8 cellular contexts compared by ENCODE assay signal in the genomic region with DNA sequence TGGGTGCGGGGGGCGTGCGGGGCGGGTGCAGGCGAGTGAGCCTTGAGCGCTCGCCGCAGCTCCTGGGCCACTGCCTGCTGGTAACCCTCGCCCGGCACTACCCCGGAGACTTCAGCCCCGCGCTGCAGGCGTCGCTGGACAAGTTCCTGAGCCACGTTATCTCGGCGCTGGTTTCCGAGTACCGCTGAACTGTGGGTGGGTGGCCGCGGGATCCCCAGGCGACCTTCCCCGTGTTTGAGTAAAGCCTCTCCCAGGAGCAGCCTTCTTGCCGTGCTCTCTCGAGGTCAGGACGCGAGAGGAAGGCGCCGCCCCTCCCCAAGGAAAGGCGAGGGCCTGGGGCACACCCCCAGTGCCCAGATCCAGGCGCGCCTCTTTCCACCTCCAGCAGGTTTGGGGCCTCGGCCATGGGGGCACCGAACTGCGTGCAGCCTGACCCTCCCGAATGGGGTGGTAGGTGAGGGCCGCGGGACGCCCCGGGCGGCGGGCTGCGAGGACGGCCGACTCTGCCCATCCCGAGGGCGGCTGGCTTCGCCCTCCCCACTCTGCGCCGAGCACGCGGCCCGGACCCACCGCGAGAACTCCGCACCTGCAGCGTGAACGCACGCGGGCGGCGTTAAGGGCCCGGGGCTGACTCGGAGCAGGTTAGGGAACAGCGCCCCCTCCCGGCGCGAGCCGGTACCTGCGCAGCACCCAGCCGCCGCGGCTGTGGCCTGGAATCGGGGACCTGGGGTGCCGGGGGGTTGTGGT. TPM values are rescaled to one million over a fixed set of nuclear protein-coding genes. Genes with fewer than 3 reads are reported as not detected.
DNase-seq lines count a peak whose midpoint lies in the region; ATAC-seq, FAIRE-seq and TF ChIP-seq lines count a peak whose summit lies in the region.

No MANE protein-coding gene starts in this region.

- no peaks in the 10 kb centered on the region for H3K79me2 ChIP-seq in parathyroid adenoma

- DNase-seq in GM12891 (ENCODE audit: insufficient read length, low spot score): peak; percentile 96
- peak; percentile 74 for DNase-seq in MG63
- DNase-seq in activated naive CD4-positive, alpha-beta T cell treated with anti-CD3 and anti-CD28 coated beads, Interleukin-2, amount 10 ng/mL, durations not matched to agents 7 days and 5 days: peak; percentile 90
- DNase-seq in glutamatergic neuron: peak; percentile 92
- peak; percentile 53 to 81 for DNase-seq in tibial artery
- no peak for DNase-seq in OCI-M2 (lab: John Stamatoyannopoulos, UW; ENCODE audit: unreplicated experiment)

- peak overlapping the region; percentile 51 for H2AFZ ChIP-seq in parathyroid adenoma

- H3K9me3 ChIP-seq in MG63 (no peaks in the 10 kb centered on the region), parathyroid adenoma (ENCODE audit: control insufficient read depth, low read length) (no peaks in the 10 kb centered on the region), tibial artery (no peaks in the 10 kb centered on the region)

- intact Hi-C loops in tibial artery (cut with DNase I; ENCODE audit: low total_unique reads): loop anchor here (2.0 kb wide), 1 partner anchor 74 kb away; no protein-coding TSS in a partner anchor

- peak overlapping the region; percentile 4; the same call in 1 of the 2 replicates for H3K4me3 ChIP-seq in MG63
- H3K4me3 ChIP-seq in parathyroid adenoma (ENCODE audit: low read depth, low read length): peak overlapping the region; percentile 27
- peak overlapping the region; percentile 21 to 36 for H3K4me3 ChIP-seq in tibial artery

- H3K36me3 ChIP-seq in MG63 (peaks cover 14% of the 10 kb centered on the region), parathyroid adenoma (ENCODE audit: control insufficient read depth, insufficient read depth, low read length) (no peaks in the 10 kb centered on the region), tibial artery (peaks cover 0 to 9% (median 0%) of the 10 kb centered on the region in 3 donors)

- H3K4me1 Mint-ChIP-seq in activated naive CD4-positive, alpha-beta T cell treated with anti-CD3 and anti-CD28 coated beads, Interleukin-2, amount 10 ng/mL, durations not matched to agents 7 days and 5 days: peaks cover 10% of the 10 kb centered on the region
- peaks cover 6% of the 10 kb centered on the region for H3K4me1 Mint-ChIP-seq in glutamatergic neuron (ENCODE audit: low read depth, unreplicated experiment)

- no peak overlapping the region for H3K4me3 Mint-ChIP-seq in activated naive CD4-positive, alpha-beta T cell treated with anti-CD3 and anti-CD28 coated beads, Interleukin-2, amount 10 ng/mL, durations not matched to agents 7 days and 5 days
- H3K4me3 Mint-ChIP-seq in glutamatergic neuron (ENCODE audit: unreplicated experiment): peak overlapping the region; percentile 55

- H3K27ac Mint-ChIP-seq in activated naive CD4-positive, alpha-beta T cell treated with anti-CD3 and anti-CD28 coated beads, Interleukin-2, amount 10 ng/mL, durations not matched to agents 7 days and 5 days: no peak overlapping the region
- no peak overlapping the region for H3K27ac Mint-ChIP-seq in glutamatergic neuron (ENCODE audit: unreplicated experiment)

- peak; percentile 99 for TF ChIP-seq CTCF in glutamatergic neuron (IDR thresholded peaks at IDR 0.05; ENCODE audit: partially characterized antibody, unreplicated experiment)
- peak; percentile 94 for TF ChIP-seq CTCF in parathyroid adenoma (IDR thresholded peaks at IDR 0.05)
- peak; percentile 94 to 95 for TF ChIP-seq CTCF in tibial artery (IDR thresholded peaks at IDR 0.05)

- CTCF ChIA-PET in activated naive CD4-positive, alpha-beta T cell treated with anti-CD3 and anti-CD28 coated beads, Interleukin-2, amount 10 ng/mL, durations not matched to agents 7 days and 5 days (lab: Charles Lee): interaction anchor here (0.7 to 2.5 kb wide), 10 partner anchors 12 to 180 kb away, joined by 3 to 9 read pairs (median 4); no protein-coding TSS in a partner anchor

- H3K27me3 ChIP-seq in MG63 (peaks cover 41% of the 10 kb centered on the region), parathyroid adenoma (ENCODE audit: control insufficient read depth, insufficient read depth, low read length) (peaks cover 6% of the 10 kb centered on the region), tibial artery (peaks cover 0 to 45% of the 10 kb centered on the region in 2 donors)

- TF ChIP-seq POLR2A in GM12891 (IDR thresholded peaks at IDR 0.05; ENCODE audit: low read depth, low read length): no peak; the same call in 1 of the 2 replicates

- no peaks in the 10 kb centered on the region for H3K9me3 Mint-ChIP-seq in activated naive CD4-positive, alpha-beta T cell treated with anti-CD3 and anti-CD28 coated beads, Interleukin-2, amount 10 ng/mL, durations not matched to agents 7 days and 5 days
- peaks cover 14% of the 10 kb centered on the region for H3K9me3 Mint-ChIP-seq in glutamatergic neuron (ENCODE audit: unreplicated experiment)

- H3K4me1 ChIP-seq in parathyroid adenoma: peaks cover 9% of the 10 kb centered on the region
- H3K4me1 ChIP-seq in tibial artery: peaks cover 10 to 23% (median 18%) of the 10 kb centered on the region in 4 donors

- FAIRE-seq in GM12891 (lab: Jason Lieb, UNC): peak; percentile 95

- H3K27me3 Mint-ChIP-seq in activated naive CD4-positive, alpha-beta T cell treated with anti-CD3 and anti-CD28 coated beads, Interleukin-2, amount 10 ng/mL, durations not matched to agents 7 days and 5 days: peaks cover 49% of the 10 kb centered on the region
- H3K27me3 Mint-ChIP-seq in glutamatergic neuron (ENCODE audit: unreplicated experiment): peaks cover 16% of the 10 kb centered on the region

- ATAC-seq in SK-N-SH treated with all-trans-retinoic acid at 6 μM for 48 hours: peak; percentile 83

- H3K27ac ChIP-seq in parathyroid adenoma (no peak overlapping the region), tibial artery (no peak overlapping the region)

- H3K36me3 Mint-ChIP-seq in activated naive CD4-positive, alpha-beta T cell treated with anti-CD3 and anti-CD28 coated beads, Interleukin-2, amount 10 ng/mL, durations not matched to agents 7 days and 5 days: peaks cover 4% of the 10 kb centered on the region
- H3K36me3 Mint-ChIP-seq in glutamatergic neuron (ENCODE audit: unreplicated experiment): no peaks in the 10 kb centered on the region

- H3K9ac ChIP-seq in parathyroid adenoma: no peak overlapping the region

- peak overlapping the region; percentile 55 for H3K4me2 ChIP-seq in parathyroid adenoma (ENCODE audit: low read length)

TF ChIP-seq in GM12891, 5 proteins besides CTCF, POLR2A, EP300 and RAD21:
- TF ChIP-seq PAX5 (IDR thresholded peaks at IDR 0.05; ENCODE audit: insufficient read depth, low read length, severe bottlenecking): no peak
- no peak for TF ChIP-seq POLR2AphosphoS5 (IDR thresholded peaks at IDR 0.05; ENCODE audit: low read depth, low read length)
- TF ChIP-seq SPI1 (IDR thresholded peaks at IDR 0.05; ENCODE audit: low read depth, low read length): no peak
- no peak for TF ChIP-seq POU2F2 (IDR thresholded peaks at IDR 0.05; ENCODE audit: low read depth, low read length)
- TF ChIP-seq TAF1 (IDR thresholded peaks at IDR 0.05; ENCODE audit: low read depth, low read length): no peak

TF ChIP-seq in SK-N-SH treated with all-trans-retinoic acid at 6 μM for 48 hours, 23 proteins besides CTCF, POLR2A, EP300 and RAD21 (continues in another document):
- TF ChIP-seq BACH2 (CRISPR knock-in tag; IDR thresholded peaks at IDR 0.05; ENCODE audit: borderline replicate concordance) (no peak), ZNF565 (CRISPR knock-in tag; conservative IDR thresholded peaks at IDR 0.05; ENCODE audit: low read depth) (no peak), ZNF70 (CRISPR knock-in tag; IDR thresholded peaks at IDR 0.05) (no peak), GLIS3 (CRISPR knock-in tag; IDR thresholded peaks at IDR 0.05) (peak; percentile 68; the same call in 1 of the 2 replicates), TOX (CRISPR knock-in tag; IDR thresholded peaks at IDR 0.05; ENCODE audit: borderline replicate concordance) (no peak), ESRRG (CRISPR knock-in tag; IDR thresholded peaks at IDR 0.05) (no peak), ZFP30 (CRISPR knock-in tag; IDR thresholded peaks at IDR 0.05) (no peak), OSR1 (CRISPR knock-in tag; IDR thresholded peaks at IDR 0.05) (no peak), ZC3H10 (CRISPR knock-in tag; IDR thresholded peaks at IDR 0.05) (no peak)
- TF ChIP-seq, protein P1, sequence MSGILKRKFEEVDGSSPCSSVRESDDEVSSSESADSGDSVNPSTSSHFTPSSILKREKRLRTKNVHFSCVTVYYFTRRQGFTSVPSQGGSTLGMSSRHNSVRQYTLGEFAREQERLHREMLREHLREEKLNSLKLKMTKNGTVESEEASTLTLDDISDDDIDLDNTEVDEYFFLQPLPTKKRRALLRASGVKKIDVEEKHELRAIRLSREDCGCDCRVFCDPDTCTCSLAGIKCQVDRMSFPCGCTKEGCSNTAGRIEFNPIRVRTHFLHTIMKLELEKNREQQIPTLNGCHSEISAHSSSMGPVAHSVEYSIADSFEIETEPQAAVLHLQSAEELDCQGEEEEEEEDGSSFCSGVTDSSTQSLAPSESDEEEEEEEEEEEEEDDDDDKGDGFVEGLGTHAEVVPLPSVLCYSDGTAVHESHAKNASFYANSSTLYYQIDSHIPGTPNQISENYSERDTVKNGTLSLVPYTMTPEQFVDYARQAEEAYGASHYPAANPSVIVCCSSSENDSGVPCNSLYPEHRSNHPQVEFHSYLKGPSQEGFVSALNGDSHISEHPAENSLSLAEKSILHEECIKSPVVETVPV (CRISPR knock-in tag; IDR thresholded peaks at IDR 0.05): no peak

RNA-seq across cellular contexts. Expression of a gene that starts 0.8 kb away (rescaled TPM):
- 0.65 TPM for polyA plus RNA-seq in GM12891 (2012; ENCODE audit: low read depth, missing spikeins)
- not detected in 2 replicates for total RNA-seq in MG63 (2014; rRNA removed; shearing (Covaris generic); ENCODE audit: low replicate concordance)
- 1.5 TPM for total RNA-seq in glutamatergic neuron (ENCODE audit: unreplicated experiment)

RNA-seq across cellular contexts. Expression of a gene that starts 4.6 kb away (rescaled TPM):
- 2.6 TPM for polyA plus RNA-seq in GM12891 (2012; ENCODE audit: low read depth, missing spikeins)
- total RNA-seq in MG63 (2014; rRNA removed; shearing (Covaris generic); ENCODE audit: low replicate concordance): not detected in 2 replicates
- total RNA-seq in glutamatergic neuron (ENCODE audit: unreplicated experiment): 1.5 TPM

RNA-seq across cellular contexts. Expression of a gene that starts 8.4 kb away (rescaled TPM):
- not detected for polyA plus RNA-seq in GM12891 (2012; ENCODE audit: low read depth, missing spikeins)
- total RNA-seq in MG63 (2014; rRNA removed; shearing (Covaris generic); ENCODE audit: low replicate concordance): not detected in 2 replicates
- not detected for total RNA-seq in glutamatergic neuron (ENCODE audit: unreplicated experiment)

RNA-seq across cellular contexts. Expression of a gene that starts 15.3 kb away (rescaled TPM):
- not detected for polyA plus RNA-seq in GM12891 (2012; ENCODE audit: low read depth, missing spikeins)
- not detected in 2 replicates for total RNA-seq in MG63 (2014; rRNA removed; shearing (Covaris generic); ENCODE audit: low replicate concordance)
- not detected for total RNA-seq in glutamatergic neuron (ENCODE audit: unreplicated experiment)

RNA-seq across cellular contexts. Expression of a gene that starts 28.6 kb away (rescaled TPM):
- not detected for polyA plus RNA-seq in GM12891 (2012; ENCODE audit: low read depth, missing spikeins)
- total RNA-seq in MG63 (2014; rRNA removed; shearing (Covaris generic); ENCODE audit: low replicate concordance): not detected in 2 replicates
- total RNA-seq in glutamatergic neuron (ENCODE audit: unreplicated experiment): not detected
